21 cellular contexts compared by ENCODE assay signal in genomic region chr15:60674704-60675405, GRCh38.
DNase-seq lines count a peak whose midpoint lies in the region; ATAC-seq and TF ChIP-seq lines count a peak whose summit lies in the region.
"Had no signal": no experiment of that assay in that cellular context is flagged by ENCODE, and none has a peak within 500 bp of the region (broad histone marks: within the 10 kb centered on the region; RNA-seq: fewer than 3 reads in every experiment).

No MANE protein-coding gene starts in this region.

- peak overlapping the region; percentile 69 for H3K27ac Mint-ChIP-seq in MCF 10A (ENCODE audit: low read depth, unreplicated experiment)
- H3K27ac Mint-ChIP-seq in activated naive CD4-positive, alpha-beta T cell treated with anti-CD3 and anti-CD28 coated beads, Interleukin-2, amount 50 U/mL, for 72 hours = no peak overlapping the region
- H3K27ac Mint-ChIP-seq in CD8-positive, alpha-beta memory T cell = peak overlapping the region in 2 of 8 donors; percentile 11 to 50
- H3K27ac Mint-ChIP-seq: activated CD4-positive, alpha-beta T cell treated with anti-CD3 and anti-CD28 coated beads for 36 hours; activated CD8-positive, alpha-beta T cell treated with anti-CD3 and anti-CD28 coated beads for 36 hours; CD14-positive monocyte; naive B cell had no signal

- H3K9me3 Mint-ChIP-seq in MCF 10A (ENCODE audit: unreplicated experiment) = no peaks in the 10 kb centered on the region
- H3K9me3 Mint-ChIP-seq in activated naive CD4-positive, alpha-beta T cell treated with anti-CD3 and anti-CD28 coated beads, Interleukin-2, amount 50 U/mL, for 72 hours = peaks cover 0 to 4% of the 10 kb centered on the region in 2 donors
- no peaks in the 10 kb centered on the region for H3K9me3 Mint-ChIP-seq in CD8-positive, alpha-beta memory T cell
- H3K9me3 Mint-ChIP-seq: activated CD8-positive, alpha-beta T cell treated with anti-CD3 and anti-CD28 coated beads for 36 hours had no signal

- no peaks in the 10 kb centered on the region for H4K20me1 ChIP-seq in PC-3 (ENCODE audit: low read length)

- no peak overlapping the region for H3K4me3 ChIP-seq in breast epithelium
- no peak overlapping the region for H3K4me3 ChIP-seq in parathyroid adenoma (ENCODE audit: low read depth, low read length)
- H3K4me3 ChIP-seq in uterus = no peak overlapping the region
- no peak overlapping the region for H3K4me3 ChIP-seq in PC-3 (ENCODE audit: low read length)
- no peak overlapping the region for H3K4me3 ChIP-seq in CD8-positive, alpha-beta memory T cell (ENCODE audit: low read length)
- H3K4me3 ChIP-seq: K562, left ventricle myocardium inferior, thoracic aorta had no signal

- no TSS peak for BruUV-seq in MCF 10A (replicated peaks; lab: Mats Ljungman, UMichigan)
- BruUV-seq in PC-3 (replicated peaks; lab: Mats Ljungman, UMichigan) = no TSS peak

- TF ChIP-seq CTCF in MCF 10A (IDR thresholded peaks at IDR 0.05; ENCODE audit: unreplicated experiment) = no peak
- no peak for TF ChIP-seq CTCF in breast epithelium (IDR thresholded peaks at IDR 0.05)
- TF ChIP-seq CTCF in parathyroid adenoma (IDR thresholded peaks at IDR 0.05) = no peak
- no peak for TF ChIP-seq CTCF in uterus (IDR thresholded peaks at IDR 0.05)
- no peak for TF ChIP-seq CTCF in PC-3 (conservative IDR thresholded peaks at IDR 0.05; ENCODE audit: low read depth, low read length)

- H3K9me2 ChIP-seq in PC-3 (replicated peaks; ENCODE audit: low read length) = no peaks in the 10 kb centered on the region

- peaks cover 2% of the 10 kb centered on the region for H3K27me3 Mint-ChIP-seq in MCF 10A (ENCODE audit: insufficient read depth, unreplicated experiment)
- H3K27me3 Mint-ChIP-seq in CD8-positive, alpha-beta memory T cell = no peaks in the 10 kb centered on the region
- H3K27me3 Mint-ChIP-seq: activated CD4-positive, alpha-beta T cell treated with anti-CD3 and anti-CD28 coated beads for 36 hours; activated CD8-positive, alpha-beta T cell treated with anti-CD3 and anti-CD28 coated beads for 36 hours had no signal

- H3K9ac ChIP-seq in parathyroid adenoma (no peak overlapping the region), PC-3 (ENCODE audit: low read length) (no peak overlapping the region)

- H3K4me1 ChIP-seq in breast epithelium = no peaks in the 10 kb centered on the region
- H3K4me1 ChIP-seq in parathyroid adenoma = peaks cover 8% of the 10 kb centered on the region
- no peaks in the 10 kb centered on the region for H3K4me1 ChIP-seq in uterus
- H3K4me1 ChIP-seq in PC-3 (ENCODE audit: insufficient read depth, low read length) = 0 out of 2 replicates have a peak, but pooled peaks cover 2% of the 10 kb centered on the region
- H3K4me1 ChIP-seq in CD8-positive, alpha-beta memory T cell (ENCODE audit: insufficient read depth, low read length) = no peaks in the 10 kb centered on the region

- H3K27ac ChIP-seq in breast epithelium (no peak overlapping the region), parathyroid adenoma (peak overlapping the region; percentile 63), uterus (peak overlapping the region; percentile 46 to 59), PC-3 (ENCODE audit: low read length) (no peak overlapping the region)
- H3K27ac ChIP-seq in CD8-positive, alpha-beta memory T cell (ENCODE audit: low read depth, low read length) = no peak overlapping the region
- H3K27ac ChIP-seq: left ventricle myocardium inferior, thoracic aorta had no signal

- intact Hi-C loops in MCF 10A (cut with micrococcal nuclease) (loop anchor here (1.0 kb wide), 1 partner anchor 257 kb away; no protein-coding TSS in a partner anchor), breast epithelium (cut with DNase I; ENCODE audit: low total_unique reads) (no loop called here), uterus (cut with DNase I; ENCODE audit: low total_unique reads) (no loop called here), PC-3 (cut with micrococcal nuclease) (no loop called here)

- H3K36me3 Mint-ChIP-seq in MCF 10A (ENCODE audit: insufficient read depth, unreplicated experiment) = no peaks in the 10 kb centered on the region
- peaks cover 0 to 30% of the 10 kb centered on the region in 2 donors for H3K36me3 Mint-ChIP-seq in activated naive CD4-positive, alpha-beta T cell treated with anti-CD3 and anti-CD28 coated beads, Interleukin-2, amount 50 U/mL, for 72 hours
- H3K36me3 Mint-ChIP-seq in CD8-positive, alpha-beta memory T cell = peaks cover 10 to 15% (median 12%) of the 10 kb centered on the region in 3 donors
- H3K36me3 Mint-ChIP-seq: CD14-positive monocyte, naive B cell had no signal

- POLR2A ChIA-PET in MCF 10A (lab: Yijun Ruan, JAX) (no interaction called here), PC-3 (lab: Charles Lee; ENCODE audit: unreplicated experiment) (no interaction called here)
- POLR2A ChIA-PET in CD8-positive, alpha-beta memory T cell (lab: Charles Lee) = no interaction called here

- CTCF ChIA-PET in MCF 10A (lab: Yijun Ruan, JAX) (interaction anchor here (0.5 to 0.6 kb wide), 2 partner anchors 168 to 1617 kb away, joined by 3 read pairs; no protein-coding TSS in a partner anchor), PC-3 (lab: Charles Lee) (no interaction called here)
- CTCF ChIA-PET in CD8-positive, alpha-beta memory T cell (lab: Charles Lee) = no interaction called here

- no peak for ATAC-seq in activated naive CD4-positive, alpha-beta T cell treated with anti-CD3 and anti-CD28 coated beads, Interleukin-2, amount 50 U/mL, for 72 hours
- no peak for ATAC-seq in PC-3
- ATAC-seq: K562 had no signal

- H3K4me1 Mint-ChIP-seq in MCF 10A (ENCODE audit: insufficient read depth, unreplicated experiment) = peaks cover 9% of the 10 kb centered on the region
- peaks cover 2 to 23% (median 4%) of the 10 kb centered on the region in 3 donors for H3K4me1 Mint-ChIP-seq in CD8-positive, alpha-beta memory T cell
- H3K4me1 Mint-ChIP-seq: CD14-positive monocyte, naive B cell had no signal

- no peak overlapping the region for H3K4me3 Mint-ChIP-seq in MCF 10A (ENCODE audit: unreplicated experiment)
- no peak overlapping the region for H3K4me3 Mint-ChIP-seq in CD8-positive, alpha-beta memory T cell
- H3K4me3 Mint-ChIP-seq: activated CD4-positive, alpha-beta T cell treated with anti-CD3 and anti-CD28 coated beads for 36 hours; activated CD8-positive, alpha-beta T cell treated with anti-CD3 and anti-CD28 coated beads for 36 hours; CD14-positive monocyte; naive B cell had no signal

- H3K9me3 ChIP-seq in breast epithelium (no peaks in the 10 kb centered on the region), parathyroid adenoma (ENCODE audit: control insufficient read depth, low read length) (no peaks in the 10 kb centered on the region), uterus (no peaks in the 10 kb centered on the region), PC-3 (ENCODE audit: low read length) (no peaks in the 10 kb centered on the region)
- no peaks in the 10 kb centered on the region for H3K9me3 ChIP-seq in CD8-positive, alpha-beta memory T cell (ENCODE audit: low read length)
- H3K9me3 ChIP-seq: left ventricle myocardium inferior, thoracic aorta had no signal

- H3K36me3 ChIP-seq in breast epithelium (no peaks in the 10 kb centered on the region), parathyroid adenoma (ENCODE audit: control insufficient read depth, insufficient read depth, low read length) (no peaks in the 10 kb centered on the region), uterus (no peaks in the 10 kb centered on the region), PC-3 (ENCODE audit: low read depth, low read length) (no peaks in the 10 kb centered on the region)
- no peaks in the 10 kb centered on the region for H3K36me3 ChIP-seq in CD8-positive, alpha-beta memory T cell (ENCODE audit: insufficient read depth, low read length)
- H3K36me3 ChIP-seq: thoracic aorta had no signal

- TF ChIP-seq POLR2A in breast epithelium (IDR thresholded peaks at IDR 0.05) (no peak), uterus (IDR thresholded peaks at IDR 0.05) (no peak)

- no peak overlapping the region for H3K4me2 ChIP-seq in parathyroid adenoma (ENCODE audit: low read length)
- H3K4me2 ChIP-seq in PC-3 (ENCODE audit: low read length) = no peak overlapping the region

- no peak for DNase-seq in MCF 10A (ENCODE audit: unreplicated experiment)
- no peak for DNase-seq in breast epithelium (ENCODE audit: low spot score in 2 of 2)
- DNase-seq in fibroblast of peridontal ligament (ENCODE audit: extremely low read depth) = peak; percentile 36
- no peak for DNase-seq in uterus
- no peak for DNase-seq in activated naive CD4-positive, alpha-beta T cell treated with anti-CD3 and anti-CD28 coated beads, Interleukin-2, amount 50 U/mL, for 72 hours (ENCODE audit: low spot score in 2 of 2)
- no peak for DNase-seq in PC-3
- no peak for DNase-seq in CD8-positive, alpha-beta memory T cell
- DNase-seq: 8988T; activated CD8-positive, alpha-beta T cell treated with anti-CD3 and anti-CD28 coated beads for 36 hours; activated naive CD4-positive, alpha-beta T cell treated with anti-CD3 and anti-CD28 coated beads, Interleukin-2, amount 50 U/mL, for 16 hours; glutamatergic neuron; left ventricle myocardium inferior; naive B cell; NCI-H526 treated with DMSO at 0.1 percent for 48 hours; Right ventricle myocardium superior; stimulated activated naive CD4-positive, alpha-beta T cell had no signal

- H2AFZ ChIP-seq in parathyroid adenoma = peak overlapping the region; percentile 29
- H2AFZ ChIP-seq in PC-3 (ENCODE audit: low read length) = no peak overlapping the region

- H3K79me2 ChIP-seq in parathyroid adenoma = no peaks in the 10 kb centered on the region
- no peaks in the 10 kb centered on the region for H3K79me2 ChIP-seq in PC-3 (ENCODE audit: low read length)

- H3F3A ChIP-seq in PC-3 (ENCODE audit: low read length, unreplicated experiment) = no peaks in the 10 kb centered on the region

- H3K27me3 ChIP-seq in breast epithelium (no peaks in the 10 kb centered on the region), parathyroid adenoma (ENCODE audit: control insufficient read depth, insufficient read depth, low read length) (no peaks in the 10 kb centered on the region), uterus (no peaks in the 10 kb centered on the region), PC-3 (ENCODE audit: low read length) (peaks cover 62% of the 10 kb centered on the region)
- H3K27me3 ChIP-seq in CD8-positive, alpha-beta memory T cell (ENCODE audit: insufficient read depth, low read length, poor library complexity, severe bottlenecking) = no peaks in the 10 kb centered on the region

Comparison
In these comparisons a context has a peak if more than half of its experiments do, and no peak if none do; other contexts are left out.
1. H3K27ac ChIP-seq: peak in parathyroid adenoma (single experiment) and uterus (2 of 2); none in breast epithelium (0 of 2), PC-3 (single experiment) and CD8-positive, alpha-beta memory T cell (single experiment).